In genomic region chr9:123522921-123523320, GRCh38 we compare ENCODE assay signal across 15 cellular contexts.
A peak's percentile ranks its signal among the peaks of the same experiment; 100 is the strongest.
DNase-seq lines count a peak whose midpoint lies in the region; TF ChIP-seq lines count a peak whose summit lies in the region.
"Had no signal": no experiment of that assay in that cellular context is flagged by ENCODE, and none has a peak within 500 bp of the region (broad histone marks: within the 10 kb centered on the region; RNA-seq: fewer than 3 reads in every experiment).

No MANE protein-coding gene starts in this region.

- no peak overlapping the region for H3K9ac ChIP-seq in adipocyte (ENCODE audit: low read length)

- H3K27me3 ChIP-seq in adipocyte (replicated peaks; ENCODE audit: control insufficient read depth, insufficient read depth, low read length), result no peaks in the 10 kb centered on the region
- no peaks in the 10 kb centered on the region for H3K27me3 ChIP-seq in adrenal gland

- no peaks in the 10 kb centered on the region for H3K36me3 Mint-ChIP-seq in nephron progenitor cell (ENCODE audit: low read depth)
- no peaks in the 10 kb centered on the region for H3K36me3 Mint-ChIP-seq in HFFc6 (ENCODE audit: low read depth)
- H3K36me3 Mint-ChIP-seq: CD4-positive, alpha-beta memory T cell had no signal

- H3K4me1 ChIP-seq in adipocyte (ENCODE audit: control insufficient read depth, insufficient read depth, low read length) (no peaks in the 10 kb centered on the region), adrenal gland (replicated peaks in 1 of 2) (no peaks in the 10 kb centered on the region)
- H3K4me1 ChIP-seq: A549 had no signal

- H3K4me3 Mint-ChIP-seq in nephron progenitor cell (no peak overlapping the region), HFFc6 (no peak overlapping the region)
- H3K4me3 Mint-ChIP-seq: CD4-positive, alpha-beta memory T cell had no signal

- no peak for TF ChIP-seq POLR2A in adrenal gland (IDR thresholded peaks at IDR 0.05)

- H3K36me3 ChIP-seq in adipocyte (ENCODE audit: control insufficient read depth, insufficient read depth, low read length, severe bottlenecking) (no peaks in the 10 kb centered on the region), adrenal gland (replicated peaks in 1 of 2) (no peaks in the 10 kb centered on the region)

- H3K27me3 Mint-ChIP-seq in nephron progenitor cell (ENCODE audit: low read depth, poor library complexity) (no peaks in the 10 kb centered on the region), HFFc6 (ENCODE audit: insufficient read depth) (peaks cover 2% of the 10 kb centered on the region)
- H3K27me3 Mint-ChIP-seq: CD4-positive, alpha-beta memory T cell had no signal

- H3K4me1 Mint-ChIP-seq in nephron progenitor cell, result peaks cover 9% of the 10 kb centered on the region
- H3K4me1 Mint-ChIP-seq in HFFc6 (ENCODE audit: low read depth), result no peaks in the 10 kb centered on the region
- H3K4me1 Mint-ChIP-seq: CD4-positive, alpha-beta memory T cell had no signal

- H3K4me3 ChIP-seq in adipocyte (ENCODE audit: low read length) (no peak overlapping the region), adrenal gland (no peak overlapping the region)
- H3K4me3 ChIP-seq: A549, GM12878 had no signal

- H3K9me3 Mint-ChIP-seq in nephron progenitor cell, result no peaks in the 10 kb centered on the region
- no peaks in the 10 kb centered on the region for H3K9me3 Mint-ChIP-seq in HFFc6
- H3K9me3 Mint-ChIP-seq: CD4-positive, alpha-beta memory T cell had no signal

- intact Hi-C loops in adrenal gland (cut with DNase I), result no loop called here

- WGBS in adrenal gland, 4 donors, result 88 to 95% (median 91%) methylated on average over 4 of the region's 4 CpGs

- no peak for TF ChIP-seq CTCF in nephron progenitor cell (IDR thresholded peaks at IDR 0.05)
- TF ChIP-seq CTCF in adrenal gland (IDR thresholded peaks at IDR 0.05), result no peak
- no peak for TF ChIP-seq CTCF in HFFc6 (IDR thresholded peaks at IDR 0.05)

- H3K27ac Mint-ChIP-seq in nephron progenitor cell, result peak overlapping the region; percentile 54
- H3K27ac Mint-ChIP-seq in HFFc6, result no peak overlapping the region
- H3K27ac Mint-ChIP-seq: CD4-positive, alpha-beta memory T cell had no signal

- no peak overlapping the region for H3K27ac ChIP-seq in adrenal gland
- H3K27ac ChIP-seq: A549, C4-2B, HL-60 had no signal

- H3K9me3 ChIP-seq in adipocyte (ENCODE audit: control insufficient read depth, low read length), result no peaks in the 10 kb centered on the region
- H3K9me3 ChIP-seq in adrenal gland (replicated peaks in 1 of 3), result no peaks in the 10 kb centered on the region
- H3K9me3 ChIP-seq: A549 had no signal

- DNase-seq in NCI-H524 (lab: John Stamatoyannopoulos, UW) (peak; percentile 48 to 82), adipocyte (ENCODE audit: low read depth) (peak; percentile 32), fibroblast of gingiva (ENCODE audit: low read depth) (peak; percentile 26), nephron progenitor cell (no peak), C1 segment of cervical spinal cord (lab: John Stamatoyannopoulos, UW) (no peak), NCI-H1092 treated with DMSO at 0.1 percent for 48 hours (lab: John Stamatoyannopoulos, UW) (no peak), adrenal gland (no peak), HFFc6 (no peak)
- DNase-seq: CD4-positive, alpha-beta memory T cell; DMS79; HCEC 1CT had no signal

Comparison
In these comparisons a context has a peak if more than half of its experiments do, and no peak if none do; other contexts are left out.
1. DNase-seq: peak in NCI-H524 (2 of 2), adipocyte (single experiment) and fibroblast of gingiva (single experiment); none in nephron progenitor cell (single experiment), C1 segment of cervical spinal cord (0 of 14), NCI-H1092 treated with DMSO at 0.1 percent for 48 hours (single experiment), adrenal gland (0 of 7) and HFFc6 (single experiment).